Comparison of ENCODE assay signal across 8 cellular contexts in the genomic region with DNA sequence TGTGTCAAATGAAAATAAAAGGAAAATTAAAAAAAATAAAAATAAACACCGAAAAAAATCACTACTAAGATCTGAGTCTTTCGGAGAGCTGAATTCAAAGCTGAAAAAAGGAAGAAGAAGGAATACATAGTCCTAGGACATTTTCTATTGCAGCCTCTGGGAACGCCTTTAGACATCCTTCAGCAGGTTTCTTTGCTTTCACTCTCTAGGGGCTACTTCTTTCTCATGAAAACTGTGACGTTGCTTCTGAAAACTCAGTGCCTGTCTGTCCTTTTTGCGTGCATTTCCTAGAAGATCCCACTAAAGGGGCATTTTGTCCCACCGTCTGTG. TPM values are rescaled to one million over a fixed set of nuclear protein-coding genes. Genes with fewer than 3 reads are reported as not detected.
A peak's percentile ranks its signal among the peaks of the same experiment; 100 is the strongest.
DNase-seq lines count a peak whose midpoint lies in the region; ATAC-seq and TF ChIP-seq lines count a peak whose summit lies in the region.

No MANE protein-coding gene starts in this region.

- H3K4me2 ChIP-seq in mammary epithelial cell (ENCODE audit: insufficient read depth, low read depth, low read length), result peak overlapping the region; percentile 98

- dilution Hi-C loops in mammary epithelial cell (cut with HindIII; ENCODE audit: low sequenced_read_pairs), result no loop called here

- no peaks in the 10 kb centered on the region for H3K36me3 ChIP-seq in mammary epithelial cell (ENCODE audit: insufficient read depth, low read length)
- no peaks in the 10 kb centered on the region for H3K36me3 ChIP-seq in muscle layer of colon (ENCODE audit: insufficient read depth, low read length)

- H3K4me3 ChIP-seq in AG09309 (ENCODE audit: control insufficient read depth, low read depth, low read length) (peak overlapping the region; percentile 43), mammary epithelial cell (replicated peaks in 1 of 3; ENCODE audit: insufficient read depth in 1 of 3, low read depth in 2 of 3, low read length in 3 of 3) (peak overlapping the region; percentile 47 to 59 (median 52)), muscle layer of colon (ENCODE audit: low read depth in 1 of 2, low read length in 2 of 2) (peak overlapping the region; percentile 41 to 71)

- H3K27ac ChIP-seq in mammary epithelial cell (ENCODE audit: insufficient read depth, low read depth, low read length), result no peak overlapping the region
- H3K27ac ChIP-seq in muscle layer of colon (ENCODE audit: low read depth, low read length), result no peak overlapping the region

- intact Hi-C loops in mammary epithelial cell (cut with micrococcal nuclease), result no loop called here

- in situ Hi-C loops in mammary epithelial cell (cut with MboI; ENCODE audit: low sequenced_read_pairs in 2 of 2) (loop anchor here (5.0 to 25.0 kb wide), 2 partner anchors 98 to 362 kb away; no protein-coding TSS in a partner anchor), G401 (cut with HindIII; ENCODE audit: low sequenced_read_pairs) (no loop called here)

- CTCF ChIA-PET in mammary epithelial cell (lab: Charles Lee; ENCODE audit: low non-redundant PET), result interaction anchor here (0.8 kb wide), 1 partner anchor 297 kb away, joined by 4 read pairs; no protein-coding TSS in a partner anchor
- CTCF ChIA-PET in GM10248 (lab: Yijun Ruan, JAX), result interaction anchor here (0.8 to 4.9 kb wide), 6 partner anchors 11 to 98 kb away, joined by 3 to 49 read pairs (median 4); no protein-coding TSS in a partner anchor

- peak overlapping the region; percentile 97 for H2AFZ ChIP-seq in mammary epithelial cell (ENCODE audit: low read depth, low read length)

- no TSS peak for BruUV-seq in mammary epithelial cell (replicated peaks; lab: Mats Ljungman, UMichigan)

- no peak for DNase-seq in AG09309 (ENCODE audit: low read depth)
- peak; percentile 12 for DNase-seq in mammary epithelial cell
- no peak for DNase-seq in GM10248 (ENCODE audit: extremely low spot score)
- DNase-seq in G401 (ENCODE audit: low spot score), result no peak
- no peak for DNase-seq in activated effector memory CD4-positive, alpha-beta T cell treated with anti-CD3 and anti-CD28 coated beads, Interleukin-2, amount 50 U/mL, for 16 hours

- TF ChIP-seq CTCF in AG09309 (IDR thresholded peaks at IDR 0.05; ENCODE audit: control insufficient read depth, insufficient read depth, low read depth, low read length, missing control alignments), result no peak
- no peak for TF ChIP-seq CTCF in mammary epithelial cell (conservative IDR thresholded peaks at IDR 0.05 in 1 of 2, IDR thresholded peaks at IDR 0.05 in 1 of 2; ENCODE audit: extremely low read depth in 1 of 2, insufficient read depth in 1 of 2, low read depth in 1 of 2, low read length in 2 of 2)
- TF ChIP-seq CTCF in GM10248 (IDR thresholded peaks at IDR 0.05; ENCODE audit: control extremely low read depth, extremely low read depth, low read depth, missing control alignments), result no peak

- POLR2A ChIA-PET in GM10248 (lab: Yijun Ruan, JAX), result interaction anchor here (0.7 kb wide), 1 partner anchor 16 kb away, joined by 3 read pairs; no protein-coding TSS in a partner anchor

- H3K27me3 ChIP-seq in mammary epithelial cell (ENCODE audit: insufficient read depth, low read length) (no peaks in the 10 kb centered on the region), muscle layer of colon (ENCODE audit: control insufficient read depth in 1 of 2, insufficient read depth in 2 of 2, low read length in 2 of 2) (no peaks in the 10 kb centered on the region)

- peaks cover 21% of the 10 kb centered on the region for H3K4me1 ChIP-seq in mammary epithelial cell (ENCODE audit: insufficient read depth, low read length)
- no peaks in the 10 kb centered on the region for H3K4me1 ChIP-seq in muscle layer of colon (ENCODE audit: insufficient read depth, low read length)

- WGBS in mammary epithelial cell (ENCODE audit: low coverage, missing lambda C conversion rate), result 56% methylated on average over 6 of the region's 6 CpGs

- H3K9ac ChIP-seq in mammary epithelial cell (ENCODE audit: insufficient read depth, low read length), result peak overlapping the region; percentile 8
- H3K9ac ChIP-seq in muscle layer of colon (ENCODE audit: low read length), result no peak overlapping the region

- peak; percentile 18 for ATAC-seq in GM19452 (IDR thresholded peaks at IDR 0.05; ENCODE audit: unreplicated experiment)
- ATAC-seq in HG03457 (IDR thresholded peaks at IDR 0.05; ENCODE audit: unreplicated experiment), result peak; percentile 9

- no peaks in the 10 kb centered on the region for H3K79me2 ChIP-seq in mammary epithelial cell (ENCODE audit: insufficient read depth, low read length)

- no peaks in the 10 kb centered on the region for H3K9me3 ChIP-seq in mammary epithelial cell (replicated peaks; ENCODE audit: insufficient read depth, low read length)
- no peaks in the 10 kb centered on the region for H3K9me3 ChIP-seq in muscle layer of colon (ENCODE audit: low read length)

- H4K20me1 ChIP-seq in mammary epithelial cell (ENCODE audit: insufficient read depth, low read length), result no peaks in the 10 kb centered on the region

RNA-seq across cellular contexts. Expression of gene STAT4, which starts 0.7 kb away (rescaled TPM):
- 1 to 10 TPM; 2.5 to 4.5 TPM for total RNA-seq in mammary epithelial cell
- 1.6 TPM for polyA plus RNA-seq in mammary epithelial cell
- polyA minus RNA-seq in mammary epithelial cell, result 38.2 TPM
- not detected in 2 replicates for total RNA-seq in G401 (2014; rRNA removed; shearing (Covaris generic))
